10 cellular contexts compared by ENCODE assay signal in genomic region chr18:23194969-23195957, GRCh38. TPM values are rescaled to one million over a fixed set of nuclear protein-coding genes. Genes with fewer than 3 reads are reported as not detected.
DNase-seq lines count a peak whose midpoint lies in the region; ATAC-seq and TF ChIP-seq lines count a peak whose summit lies in the region.
"Had no signal": no experiment of that assay in that cellular context is flagged by ENCODE, and none has a peak within 500 bp of the region (broad histone marks: within the 10 kb centered on the region; RNA-seq: fewer than 3 reads in every experiment).

No MANE protein-coding gene starts in this region.

- TF ChIP-seq CTCF in AG10803 (conservative IDR thresholded peaks at IDR 0.05; ENCODE audit: low read length): no peak
- no peak for TF ChIP-seq CTCF in cardiac muscle cell (IDR thresholded peaks at IDR 0.05; ENCODE audit: low read depth, low read length)
- TF ChIP-seq CTCF in Peyer's patch (IDR thresholded peaks at IDR 0.05): no peak

- H3K27ac ChIP-seq in cardiac muscle cell (peak overlapping the region; percentile 31), Peyer's patch (no peak overlapping the region)

- TF ChIP-seq POLR2A in Peyer's patch (IDR thresholded peaks at IDR 0.05): no peak

- 0 out of 2 replicates have a peak overlapping the region, but pooled peaks have one; percentile 22 for H3K4me3 ChIP-seq in AG10803 (ENCODE audit: low read length)
- no peak overlapping the region for H3K4me3 ChIP-seq in cardiac muscle cell
- no peak overlapping the region for H3K4me3 ChIP-seq in Peyer's patch

- no peaks in the 10 kb centered on the region for H3K27me3 ChIP-seq in cardiac muscle cell
- H3K27me3 ChIP-seq in Peyer's patch: no peaks in the 10 kb centered on the region

- ATAC-seq in sciatic nerve (peak; percentile 42), HG02870 (IDR thresholded peaks at IDR 0.05; ENCODE audit: unreplicated experiment) (no peak)

- intact Hi-C loops in sciatic nerve (cut with DNase I): no loop called here

- H3K9me3 ChIP-seq in cardiac muscle cell (ENCODE audit: low read depth): no peaks in the 10 kb centered on the region
- H3K9me3 ChIP-seq in Peyer's patch: no peaks in the 10 kb centered on the region

- DNase-seq in AG10803 (ENCODE audit: low read depth): peak; percentile 41
- peak; percentile 75 for DNase-seq in NCI-H524 treated with DMSO at 0.1 percent for 48 hours (lab: John Stamatoyannopoulos, UW)
- no peak for DNase-seq in cardiac muscle cell (ENCODE audit: low read depth in 1 of 2, low spot score in 1 of 2)
- no peak for DNase-seq in sciatic nerve (ENCODE audit: low spot score)
- DNase-seq in stimulated activated CD4-positive, alpha-beta T cell treated with anti-CD3 and anti-CD28 coated beads, Interleukin-4, amount 100 ng/mL, for 4 hours: no peak
- no peak for DNase-seq in Peyer's patch
- DNase-seq in UCSD-AML1 (lab: John Stamatoyannopoulos, UW; ENCODE audit: unreplicated experiment): no peak
- DNase-seq: activated CD4-positive, alpha-beta T cell treated with anti-CD3 and anti-CD28 coated beads, Interleukin-2, amount 50 U/mL, for 1 hour; T-helper 2 cell had no signal

- H3K4me1 ChIP-seq in cardiac muscle cell (ENCODE audit: low read depth): peaks cover 12% of the 10 kb centered on the region
- peaks cover 0 to 8% (median 0%) of the 10 kb centered on the region in 4 donors for H3K4me1 ChIP-seq in Peyer's patch

- H3K36me3 ChIP-seq in cardiac muscle cell (no peaks in the 10 kb centered on the region), Peyer's patch (no peaks in the 10 kb centered on the region)

RNA-seq across cellular contexts. Expression of gene CABLES1, which starts 60.0 kb away (rescaled TPM):
- total RNA-seq in cardiac muscle cell: 3.8 and 4.9 TPM in 2 replicates
- 4.1 and 8.3 TPM in 2 replicates for polyA plus RNA-seq in cardiac muscle cell
- 18.5 TPM for total RNA-seq in sciatic nerve
- total RNA-seq in Peyer's patch: 10 to 100 TPM in 3 of 4 donors, 1 to 10 TPM in 1; 6.6 to 28.5 (median 19.5) TPM

Comparison
In these comparisons a context has a peak if more than half of its experiments do, and no peak if none do; other contexts are left out.
1. DNase-seq: peak in AG10803 (single experiment) and NCI-H524 treated with DMSO at 0.1 percent for 48 hours (single experiment); none in cardiac muscle cell (0 of 2), sciatic nerve (single experiment), stimulated activated CD4-positive, alpha-beta T cell treated with anti-CD3 and anti-CD28 coated beads, Interleukin-4, amount 100 ng/mL, for 4 hours (0 of 2), Peyer's patch (0 of 3) and UCSD-AML1 (single experiment).